9 cellular contexts compared by ENCODE assay signal in genomic region chr15:73781038-73781925, GRCh38. TPM values are rescaled to one million over a fixed set of nuclear protein-coding genes. Genes with fewer than 3 reads are reported as not detected.
DNase-seq lines count a peak whose midpoint lies in the region; TF ChIP-seq lines count a peak whose summit lies in the region.
"Had no signal": no experiment of that assay in that cellular context is flagged by ENCODE, and none has a peak within 500 bp of the region (broad histone marks: within the 10 kb centered on the region; RNA-seq: fewer than 3 reads in every experiment).

No MANE protein-coding gene starts in this region.

- H3K4me3 ChIP-seq in astrocyte of the cerebellum (ENCODE audit: low read depth, low read length), result no peak overlapping the region
- H3K4me3 ChIP-seq: gastrocnemius medialis had no signal

- in situ Hi-C loops in KBM-7 (cut with MboI; ENCODE audit: low pct_unique_long_range_greater_than_20kb, low sequenced_read_pairs) (no loop called here), astrocyte of the cerebellum (cut with HindIII; ENCODE audit: low sequenced_read_pairs) (no loop called here)

- DNase-seq in EH (ENCODE audit: low read depth) (peak; percentile 42), KBM-7 (peak; percentile 11), astrocyte of the cerebellum (ENCODE audit: low read depth) (no peak), lung microvascular endothelial cell (ENCODE audit: low read depth in 2 of 2) (peak; percentile 9 to 16), H4 (ENCODE audit: low spot score) (no peak), NCI-H524 treated with DMSO at 0.1 percent for 48 hours (lab: John Stamatoyannopoulos, UW) (no peak), retina (no peak)
- DNase-seq: gastrocnemius medialis had no signal

- peak; percentile 25 for TF ChIP-seq CTCF in astrocyte of the cerebellum (IDR thresholded peaks at IDR 0.05; ENCODE audit: low read depth, low read length, missing control alignments)

RNA-seq across cellular contexts. Expression of gene INSYN1, which starts 28.1 kb away (rescaled TPM):
- total RNA-seq in lung microvascular endothelial cell, result under 0.01 and 0.22 TPM in 2 replicates
- 0.35 and 0.72 TPM in 2 replicates for total RNA-seq in H4 (2014; rRNA removed; shearing (Covaris generic))
- total RNA-seq: activated CD8-positive, alpha-beta memory T cell treated with anti-CD3 and anti-CD28 coated beads for 36 hours had no signal

Comparison
In these comparisons a context has a peak if more than half of its experiments do, and no peak if none do; other contexts are left out.
1. DNase-seq: peak in EH (single experiment), KBM-7 (single experiment) and lung microvascular endothelial cell (2 of 2); none in astrocyte of the cerebellum (single experiment), H4 (single experiment), NCI-H524 treated with DMSO at 0.1 percent for 48 hours (single experiment) and retina (single experiment).